Comparison of ENCODE assay signal across 18 cellular contexts in genomic region chr3:151579571-151580270, GRCh38.
DNase-seq lines count a peak whose midpoint lies in the region; TF ChIP-seq lines count a peak whose summit lies in the region.
"Had no signal": no experiment of that assay in that cellular context is flagged by ENCODE, and none has a peak within 500 bp of the region (broad histone marks: within the 10 kb centered on the region; RNA-seq: fewer than 3 reads in every experiment).

No MANE protein-coding gene starts in this region.

- H3K4me3 ChIP-seq in GM23248 = peak overlapping the region; percentile 35
- H3K4me3 ChIP-seq in SJSA1 = no peak overlapping the region
- no peak overlapping the region for H3K4me3 ChIP-seq in foreskin fibroblast (ENCODE audit: low read depth in 1 of 2, low read length in 2 of 2)
- no peak overlapping the region for H3K4me3 ChIP-seq in skeletal muscle cell (ENCODE audit: low read depth, low read length)
- H3K4me3 ChIP-seq: heart left ventricle had no signal

- no peaks in the 10 kb centered on the region for H4K20me1 ChIP-seq in GM23248 (ENCODE audit: insufficient read depth)

- no peaks in the 10 kb centered on the region for H3K36me3 Mint-ChIP-seq in nephron progenitor cell (ENCODE audit: low read depth)
- H3K36me3 Mint-ChIP-seq: activated naive CD8-positive, alpha-beta T cell treated with anti-CD3 and anti-CD28 coated beads, Interleukin-2, amount 10 ng/mL, durations not matched to agents 7 days and 5 days had no signal

- TF ChIP-seq CTCF in foreskin fibroblast (IDR thresholded peaks at IDR 0.05; ENCODE audit: low read depth, low read length) = no peak
- no peak for TF ChIP-seq CTCF in nephron progenitor cell (IDR thresholded peaks at IDR 0.05)

- no peaks in the 10 kb centered on the region for H3K9me2 ChIP-seq in GM23248 (ENCODE audit: insufficient read depth)

- H3K27ac ChIP-seq in GM23248 (peak overlapping the region; percentile 63), SJSA1 (peak overlapping the region; percentile 90)
- H3K27ac ChIP-seq: parathyroid adenoma had no signal

- H3K4me1 ChIP-seq in GM23248 (ENCODE audit: insufficient read depth) (peaks cover 22% of the 10 kb centered on the region), SJSA1 (replicated peaks) (peaks cover 19% of the 10 kb centered on the region)
- H3K4me1 ChIP-seq: heart left ventricle, parathyroid adenoma had no signal

- peaks cover 23% of the 10 kb centered on the region for H3F3A ChIP-seq in GM23248 (ENCODE audit: insufficient read depth)

- H3K4me2 ChIP-seq in GM23248 (ENCODE audit: unreplicated experiment) = peak overlapping the region; percentile 83

- H3K9me3 ChIP-seq in GM23248 (ENCODE audit: low read depth) = no peaks in the 10 kb centered on the region
- no peaks in the 10 kb centered on the region for H3K9me3 ChIP-seq in SJSA1 (replicated peaks)

- 33 to 34% methylated on average over 3 of the region's 3 CpGs for WGBS in GM23248 (ENCODE audit: low coverage in 1 of 2, low lambda C conversion rate in 2 of 2, missing lambda C conversion rate in 2 of 2), 2 experiments

- peak overlapping the region; percentile 11; the same call in 1 of the 2 replicates for H2AFZ ChIP-seq in GM23248
- H2AFZ ChIP-seq: parathyroid adenoma had no signal

- H3K4me3 Mint-ChIP-seq in nephron progenitor cell = no peak overlapping the region
- H3K4me3 Mint-ChIP-seq: activated CD4-positive, alpha-beta T cell treated with anti-CD3 and anti-CD28 coated beads, Interleukin-2, amount 10 ng/mL, durations not matched to agents 24 days and 14 days; activated naive CD8-positive, alpha-beta T cell treated with anti-CD3 and anti-CD28 coated beads, Interleukin-2, amount 10 ng/mL, durations not matched to agents 7 days and 5 days; CD4-positive, alpha-beta T cell; HFFc6 had no signal

- H3K36me3 ChIP-seq in GM23248 (ENCODE audit: low read depth) (no peaks in the 10 kb centered on the region), SJSA1 (no peaks in the 10 kb centered on the region)
- H3K36me3 ChIP-seq: heart left ventricle had no signal

- H3K4me1 Mint-ChIP-seq in nephron progenitor cell = peaks cover 12% of the 10 kb centered on the region
- H3K4me1 Mint-ChIP-seq: activated CD4-positive, alpha-beta T cell treated with anti-CD3 and anti-CD28 coated beads, Interleukin-2, amount 10 ng/mL, durations not matched to agents 24 days and 14 days; activated naive CD8-positive, alpha-beta T cell treated with anti-CD3 and anti-CD28 coated beads, Interleukin-2, amount 10 ng/mL, durations not matched to agents 7 days and 5 days had no signal

- H3K27ac Mint-ChIP-seq in nephron progenitor cell = no peak overlapping the region
- H3K27ac Mint-ChIP-seq: activated CD4-positive, alpha-beta T cell treated with anti-CD3 and anti-CD28 coated beads, Interleukin-2, amount 10 ng/mL, durations not matched to agents 24 days and 14 days; activated naive CD8-positive, alpha-beta T cell treated with anti-CD3 and anti-CD28 coated beads, Interleukin-2, amount 10 ng/mL, durations not matched to agents 7 days and 5 days; CD4-positive, alpha-beta T cell; HFFc6 had no signal

- H3K9me3 Mint-ChIP-seq in nephron progenitor cell = peaks cover 14% of the 10 kb centered on the region
- H3K9me3 Mint-ChIP-seq: activated CD4-positive, alpha-beta T cell treated with anti-CD3 and anti-CD28 coated beads, Interleukin-2, amount 10 ng/mL, durations not matched to agents 24 days and 14 days; activated naive CD8-positive, alpha-beta T cell treated with anti-CD3 and anti-CD28 coated beads, Interleukin-2, amount 10 ng/mL, durations not matched to agents 7 days and 5 days; HFFc6 had no signal

- no peaks in the 10 kb centered on the region for H3K79me2 ChIP-seq in GM23248 (ENCODE audit: insufficient read depth)
- H3K79me2 ChIP-seq: parathyroid adenoma had no signal

- no peaks in the 10 kb centered on the region for H3K27me3 Mint-ChIP-seq in nephron progenitor cell (ENCODE audit: low read depth, poor library complexity)
- H3K27me3 Mint-ChIP-seq: activated CD4-positive, alpha-beta T cell treated with anti-CD3 and anti-CD28 coated beads, Interleukin-2, amount 10 ng/mL, durations not matched to agents 24 days and 14 days; activated naive CD8-positive, alpha-beta T cell treated with anti-CD3 and anti-CD28 coated beads, Interleukin-2, amount 10 ng/mL, durations not matched to agents 7 days and 5 days had no signal

- in situ Hi-C loops in GM23248 (cut with MboI) = no loop called here

- DNase-seq in GM23248 = peak; percentile 81
- no peak for DNase-seq in SJSA1 (ENCODE audit: low read depth in 1 of 2, low spot score in 2 of 2)
- peak; percentile 23 to 35 for DNase-seq in foreskin fibroblast
- peak; percentile 53 for DNase-seq in skeletal muscle cell (ENCODE audit: low read depth)
- DNase-seq in stimulated activated CD4-positive, alpha-beta T cell treated with anti-CD3 and anti-CD28 coated beads, Interleukin-15, amount 100 ng/mL, for 24 hours = no peak
- no peak for DNase-seq in nephron progenitor cell
- DNase-seq in D341Med (ENCODE audit: low spot score) = no peak
- DNase-seq in NCI-H2171 treated with DMSO at 0.1 percent for 48 hours (lab: John Stamatoyannopoulos, UW) = no peak
- DNase-seq: activated CD4-positive, alpha-beta T cell treated with anti-CD3 and anti-CD28 coated beads, Interleukin-2, amount 10 ng/mL, durations not matched to agents 24 days and 14 days; activated naive CD8-positive, alpha-beta T cell treated with anti-CD3 and anti-CD28 coated beads, Interleukin-2, amount 10 ng/mL, durations not matched to agents 7 days and 5 days; CD4-positive, alpha-beta T cell; cerebellar nuclear complex; KG1; NCI-H1436 treated with DMSO at 0.1 percent for 48 hours; T1000 had no signal

- no peaks in the 10 kb centered on the region for H3K27me3 ChIP-seq in GM23248 (replicated peaks; ENCODE audit: insufficient read depth)
- no peaks in the 10 kb centered on the region for H3K27me3 ChIP-seq in SJSA1 (replicated peaks)
- H3K27me3 ChIP-seq: heart left ventricle had no signal

- peak overlapping the region; percentile 44 for H3K9ac ChIP-seq in GM23248
- H3K9ac ChIP-seq: parathyroid adenoma had no signal

Comparison
In these comparisons a context has a peak if more than half of its experiments do, and no peak if none do; other contexts are left out.
1. DNase-seq: peak in GM23248 (single experiment), foreskin fibroblast (2 of 2) and skeletal muscle cell (single experiment); none in SJSA1 (0 of 2), stimulated activated CD4-positive, alpha-beta T cell treated with anti-CD3 and anti-CD28 coated beads, Interleukin-15, amount 100 ng/mL, for 24 hours (single experiment), nephron progenitor cell (single experiment), D341Med (single experiment) and NCI-H2171 treated with DMSO at 0.1 percent for 48 hours (single experiment).